In the genomic region with DNA sequence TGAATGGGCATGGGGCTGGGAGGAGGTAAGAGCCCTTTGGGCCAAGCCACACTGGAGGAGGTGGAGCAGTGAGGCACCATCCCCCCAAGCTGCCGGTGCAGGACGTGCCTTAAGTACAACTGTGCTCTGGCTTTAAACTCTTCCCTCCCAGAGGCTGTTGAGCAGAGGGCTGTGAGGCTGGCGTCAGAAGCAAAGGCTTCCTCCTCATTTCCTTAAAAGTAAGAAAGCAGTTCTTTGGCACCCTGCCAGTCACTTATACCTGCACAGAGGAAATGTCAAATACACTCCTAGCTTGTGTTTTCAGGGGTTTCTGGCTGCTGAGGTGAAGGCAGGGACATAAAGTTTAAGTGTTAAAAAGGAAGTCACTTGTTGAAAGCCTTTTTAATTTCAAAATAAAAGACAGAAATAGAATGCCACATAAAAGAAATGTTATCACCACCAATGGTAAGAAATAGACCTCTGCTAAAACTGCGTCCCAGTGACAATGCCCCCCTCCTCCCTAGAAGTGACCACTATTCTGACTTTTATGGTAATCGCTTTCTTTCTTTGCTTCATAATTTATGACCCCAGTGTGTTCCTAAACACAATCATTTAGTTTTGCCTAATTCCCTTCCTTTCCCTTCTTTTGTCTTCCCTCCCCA, we compare ENCODE assay signal across 2 cellular contexts.
TF ChIP-seq lines count a peak whose summit lies in the region.

No MANE protein-coding gene starts in this region.

TF ChIP-seq in K562, 482 proteins besides CTCF, POLR2A, EP300 and RAD21:
- TF ChIP-seq, protein P1, sequence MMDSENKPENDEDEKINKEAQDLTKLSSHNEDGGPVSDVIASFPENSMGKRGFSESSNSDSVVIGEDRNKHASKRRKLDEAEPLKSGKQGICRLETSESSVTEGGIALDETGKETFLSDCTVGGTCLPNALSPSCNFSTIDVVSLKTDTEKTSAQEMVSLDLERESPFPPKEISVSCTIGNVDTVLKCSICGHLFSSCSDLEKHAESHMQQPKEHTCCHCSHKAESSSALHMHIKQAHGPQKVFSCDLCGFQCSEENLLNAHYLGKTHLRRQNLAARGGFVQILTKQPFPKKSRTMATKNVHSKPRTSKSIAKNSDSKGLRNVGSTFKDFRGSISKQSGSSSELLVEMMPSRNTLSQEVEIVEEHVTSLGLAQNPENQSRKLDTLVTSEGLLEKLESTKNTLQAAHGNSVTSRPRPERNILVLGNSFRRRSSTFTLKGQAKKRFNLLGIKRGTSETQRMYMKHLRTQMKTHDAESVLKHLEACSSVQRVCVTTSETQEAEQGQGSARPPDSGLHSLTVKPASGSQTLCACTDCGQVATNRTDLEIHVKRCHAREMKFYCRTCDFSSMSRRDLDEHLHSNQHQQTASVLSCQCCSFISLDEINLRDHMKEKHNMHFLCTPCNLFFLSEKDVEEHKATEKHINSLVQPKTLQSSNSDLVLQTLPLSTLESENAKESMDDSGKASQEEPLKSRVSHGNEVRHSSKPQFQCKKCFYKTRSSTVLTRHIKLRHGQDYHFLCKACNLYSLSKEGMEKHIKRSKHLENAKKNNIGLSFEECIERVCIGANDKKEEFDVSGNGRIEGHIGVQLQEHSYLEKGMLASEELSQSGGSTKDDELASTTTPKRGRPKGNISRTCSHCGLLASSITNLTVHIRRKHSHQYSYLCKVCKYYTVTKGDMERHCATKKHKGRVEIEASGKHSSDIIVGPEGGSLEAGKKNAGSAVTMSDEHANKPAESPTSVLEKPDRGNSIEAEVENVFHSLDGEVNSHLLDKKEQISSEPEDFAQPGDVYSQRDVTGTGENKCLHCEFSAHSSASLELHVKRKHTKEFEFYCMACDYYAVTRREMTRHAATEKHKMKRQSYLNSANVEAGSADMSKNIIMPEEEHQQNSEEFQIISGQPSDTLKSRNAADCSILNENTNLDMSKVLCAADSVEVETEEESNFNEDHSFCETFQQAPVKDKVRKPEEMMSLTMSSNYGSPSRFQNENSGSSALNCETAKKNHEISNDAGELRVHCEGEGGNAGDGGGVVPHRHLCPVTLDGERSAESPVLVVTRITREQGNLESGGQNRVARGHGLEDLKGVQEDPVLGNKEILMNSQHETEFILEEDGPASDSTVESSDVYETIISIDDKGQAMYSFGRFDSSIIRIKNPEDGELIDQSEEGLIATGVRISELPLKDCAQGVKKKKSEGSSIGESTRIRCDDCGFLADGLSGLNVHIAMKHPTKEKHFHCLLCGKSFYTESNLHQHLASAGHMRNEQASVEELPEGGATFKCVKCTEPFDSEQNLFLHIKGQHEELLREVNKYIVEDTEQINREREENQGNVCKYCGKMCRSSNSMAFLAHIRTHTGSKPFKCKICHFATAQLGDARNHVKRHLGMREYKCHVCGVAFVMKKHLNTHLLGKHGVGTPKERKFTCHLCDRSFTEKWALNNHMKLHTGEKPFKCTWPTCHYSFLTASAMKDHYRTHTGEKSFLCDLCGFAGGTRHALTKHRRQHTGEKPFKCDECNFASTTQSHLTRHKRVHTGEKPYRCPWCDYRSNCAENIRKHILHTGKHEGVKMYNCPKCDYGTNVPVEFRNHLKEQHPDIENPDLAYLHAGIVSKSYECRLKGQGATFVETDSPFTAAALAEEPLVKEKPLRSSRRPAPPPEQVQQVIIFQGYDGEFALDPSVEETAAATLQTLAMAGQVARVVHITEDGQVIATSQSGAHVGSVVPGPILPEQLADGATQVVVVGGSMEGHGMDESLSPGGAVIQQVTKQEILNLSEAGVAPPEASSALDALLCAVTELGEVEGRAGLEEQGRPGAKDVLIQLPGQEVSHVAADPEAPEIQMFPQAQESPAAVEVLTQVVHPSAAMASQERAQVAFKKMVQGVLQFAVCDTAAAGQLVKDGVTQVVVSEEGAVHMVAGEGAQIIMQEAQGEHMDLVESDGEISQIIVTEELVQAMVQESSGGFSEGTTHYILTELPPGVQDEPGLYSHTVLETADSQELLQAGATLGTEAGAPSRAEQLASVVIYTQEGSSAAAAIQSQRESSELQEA (IDR thresholded peaks at IDR 0.05; ENCODE audit: low read depth), result no peak
- TF ChIP-seq, protein P2, sequence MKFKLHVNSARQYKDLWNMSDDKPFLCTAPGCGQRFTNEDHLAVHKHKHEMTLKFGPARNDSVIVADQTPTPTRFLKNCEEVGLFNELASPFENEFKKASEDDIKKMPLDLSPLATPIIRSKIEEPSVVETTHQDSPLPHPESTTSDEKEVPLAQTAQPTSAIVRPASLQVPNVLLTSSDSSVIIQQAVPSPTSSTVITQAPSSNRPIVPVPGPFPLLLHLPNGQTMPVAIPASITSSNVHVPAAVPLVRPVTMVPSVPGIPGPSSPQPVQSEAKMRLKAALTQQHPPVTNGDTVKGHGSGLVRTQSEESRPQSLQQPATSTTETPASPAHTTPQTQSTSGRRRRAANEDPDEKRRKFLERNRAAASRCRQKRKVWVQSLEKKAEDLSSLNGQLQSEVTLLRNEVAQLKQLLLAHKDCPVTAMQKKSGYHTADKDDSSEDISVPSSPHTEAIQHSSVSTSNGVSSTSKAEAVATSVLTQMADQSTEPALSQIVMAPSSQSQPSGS (CRISPR knock-in tag; IDR thresholded peaks at IDR 0.05), result no peak
- TF ChIP-seq HMG20B (CRISPR knock-in tag; IDR thresholded peaks at IDR 0.05) (no peak), NFIX (CRISPR knock-in tag; IDR thresholded peaks at IDR 0.05; ENCODE audit: low read depth) (0 out of 2 replicates have a peak, but pooled peaks have one; percentile 39), COPS2 (conservative IDR thresholded peaks at IDR 0.05) (no peak), SPI1 (IDR thresholded peaks at IDR 0.05; ENCODE audit: borderline replicate concordance, low read depth, low read length) (no peak), PTBP1 (IDR thresholded peaks at IDR 0.05; ENCODE audit: low read depth, low read length) (no peak), NFIC (IDR thresholded peaks at IDR 0.05) (peak; percentile 86)

TF ChIP-seq in SK-N-SH treated with all-trans-retinoic acid at 6 μM for 48 hours, 23 proteins besides CTCF, POLR2A, EP300 and RAD21 (continued from another document):
- TF ChIP-seq, protein P3, sequence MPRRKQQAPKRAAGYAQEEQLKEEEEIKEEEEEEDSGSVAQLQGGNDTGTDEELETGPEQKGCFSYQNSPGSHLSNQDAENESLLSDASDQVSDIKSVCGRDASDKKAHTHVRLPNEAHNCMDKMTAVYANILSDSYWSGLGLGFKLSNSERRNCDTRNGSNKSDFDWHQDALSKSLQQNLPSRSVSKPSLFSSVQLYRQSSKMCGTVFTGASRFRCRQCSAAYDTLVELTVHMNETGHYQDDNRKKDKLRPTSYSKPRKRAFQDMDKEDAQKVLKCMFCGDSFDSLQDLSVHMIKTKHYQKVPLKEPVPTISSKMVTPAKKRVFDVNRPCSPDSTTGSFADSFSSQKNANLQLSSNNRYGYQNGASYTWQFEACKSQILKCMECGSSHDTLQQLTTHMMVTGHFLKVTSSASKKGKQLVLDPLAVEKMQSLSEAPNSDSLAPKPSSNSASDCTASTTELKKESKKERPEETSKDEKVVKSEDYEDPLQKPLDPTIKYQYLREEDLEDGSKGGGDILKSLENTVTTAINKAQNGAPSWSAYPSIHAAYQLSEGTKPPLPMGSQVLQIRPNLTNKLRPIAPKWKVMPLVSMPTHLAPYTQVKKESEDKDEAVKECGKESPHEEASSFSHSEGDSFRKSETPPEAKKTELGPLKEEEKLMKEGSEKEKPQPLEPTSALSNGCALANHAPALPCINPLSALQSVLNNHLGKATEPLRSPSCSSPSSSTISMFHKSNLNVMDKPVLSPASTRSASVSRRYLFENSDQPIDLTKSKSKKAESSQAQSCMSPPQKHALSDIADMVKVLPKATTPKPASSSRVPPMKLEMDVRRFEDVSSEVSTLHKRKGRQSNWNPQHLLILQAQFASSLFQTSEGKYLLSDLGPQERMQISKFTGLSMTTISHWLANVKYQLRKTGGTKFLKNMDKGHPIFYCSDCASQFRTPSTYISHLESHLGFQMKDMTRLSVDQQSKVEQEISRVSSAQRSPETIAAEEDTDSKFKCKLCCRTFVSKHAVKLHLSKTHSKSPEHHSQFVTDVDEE (CRISPR knock-in tag; IDR thresholded peaks at IDR 0.05), result no peak
- TF ChIP-seq PPARA (CRISPR knock-in tag; IDR thresholded peaks at IDR 0.05; ENCODE audit: borderline replicate concordance), result no peak
- TF ChIP-seq, protein P4, sequence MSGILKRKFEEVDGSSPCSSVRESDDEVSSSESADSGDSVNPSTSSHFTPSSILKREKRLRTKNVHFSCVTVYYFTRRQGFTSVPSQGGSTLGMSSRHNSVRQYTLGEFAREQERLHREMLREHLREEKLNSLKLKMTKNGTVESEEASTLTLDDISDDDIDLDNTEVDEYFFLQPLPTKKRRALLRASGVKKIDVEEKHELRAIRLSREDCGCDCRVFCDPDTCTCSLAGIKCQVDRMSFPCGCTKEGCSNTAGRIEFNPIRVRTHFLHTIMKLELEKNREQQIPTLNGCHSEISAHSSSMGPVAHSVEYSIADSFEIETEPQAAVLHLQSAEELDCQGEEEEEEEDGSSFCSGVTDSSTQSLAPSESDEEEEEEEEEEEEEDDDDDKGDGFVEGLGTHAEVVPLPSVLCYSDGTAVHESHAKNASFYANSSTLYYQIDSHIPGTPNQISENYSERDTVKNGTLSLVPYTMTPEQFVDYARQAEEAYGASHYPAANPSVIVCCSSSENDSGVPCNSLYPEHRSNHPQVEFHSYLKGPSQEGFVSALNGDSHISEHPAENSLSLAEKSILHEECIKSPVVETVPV (CRISPR knock-in tag; IDR thresholded peaks at IDR 0.05), result no peak
- TF ChIP-seq, protein P5, sequence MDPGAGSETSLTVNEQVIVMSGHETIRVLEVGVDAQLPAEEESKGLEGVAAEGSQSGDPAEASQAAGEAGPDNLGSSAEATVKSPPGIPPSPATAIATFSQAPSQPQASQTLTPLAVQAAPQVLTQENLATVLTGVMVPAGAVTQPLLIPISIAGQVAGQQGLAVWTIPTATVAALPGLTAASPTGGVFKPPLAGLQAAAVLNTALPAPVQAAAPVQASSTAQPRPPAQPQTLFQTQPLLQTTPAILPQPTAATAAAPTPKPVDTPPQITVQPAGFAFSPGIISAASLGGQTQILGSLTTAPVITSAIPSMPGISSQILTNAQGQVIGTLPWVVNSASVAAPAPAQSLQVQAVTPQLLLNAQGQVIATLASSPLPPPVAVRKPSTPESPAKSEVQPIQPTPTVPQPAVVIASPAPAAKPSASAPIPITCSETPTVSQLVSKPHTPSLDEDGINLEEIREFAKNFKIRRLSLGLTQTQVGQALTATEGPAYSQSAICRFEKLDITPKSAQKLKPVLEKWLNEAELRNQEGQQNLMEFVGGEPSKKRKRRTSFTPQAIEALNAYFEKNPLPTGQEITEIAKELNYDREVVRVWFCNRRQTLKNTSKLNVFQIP (CRISPR knock-in tag; IDR thresholded peaks at IDR 0.05; ENCODE audit: borderline replicate concordance, low read depth), result no peak
- TF ChIP-seq, protein P6, sequence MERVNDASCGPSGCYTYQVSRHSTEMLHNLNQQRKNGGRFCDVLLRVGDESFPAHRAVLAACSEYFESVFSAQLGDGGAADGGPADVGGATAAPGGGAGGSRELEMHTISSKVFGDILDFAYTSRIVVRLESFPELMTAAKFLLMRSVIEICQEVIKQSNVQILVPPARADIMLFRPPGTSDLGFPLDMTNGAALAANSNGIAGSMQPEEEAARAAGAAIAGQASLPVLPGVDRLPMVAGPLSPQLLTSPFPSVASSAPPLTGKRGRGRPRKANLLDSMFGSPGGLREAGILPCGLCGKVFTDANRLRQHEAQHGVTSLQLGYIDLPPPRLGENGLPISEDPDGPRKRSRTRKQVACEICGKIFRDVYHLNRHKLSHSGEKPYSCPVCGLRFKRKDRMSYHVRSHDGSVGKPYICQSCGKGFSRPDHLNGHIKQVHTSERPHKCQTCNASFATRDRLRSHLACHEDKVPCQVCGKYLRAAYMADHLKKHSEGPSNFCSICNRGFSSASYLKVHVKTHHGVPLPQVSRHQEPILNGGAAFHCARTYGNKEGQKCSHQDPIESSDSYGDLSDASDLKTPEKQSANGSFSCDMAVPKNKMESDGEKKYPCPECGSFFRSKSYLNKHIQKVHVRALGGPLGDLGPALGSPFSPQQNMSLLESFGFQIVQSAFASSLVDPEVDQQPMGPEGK (CRISPR knock-in tag; IDR thresholded peaks at IDR 0.05; ENCODE audit: borderline replicate concordance), result no peak
- TF ChIP-seq ZFP3 (CRISPR knock-in tag; IDR thresholded peaks at IDR 0.05), result no peak
- TF ChIP-seq ESRRG (CRISPR knock-in tag; IDR thresholded peaks at IDR 0.05), result no peak
